Comparison of ENCODE assay signal across 12 cellular contexts in genomic region chrX:46953597-46953996, GRCh38. TPM values are rescaled to one million over a fixed set of nuclear protein-coding genes. Genes with fewer than 3 reads are reported as not detected.
DNase-seq lines count a peak whose midpoint lies in the region; ATAC-seq and TF ChIP-seq lines count a peak whose summit lies in the region.
"Had no signal": no experiment of that assay in that cellular context is flagged by ENCODE, and none has a peak within 500 bp of the region (broad histone marks: within the 10 kb centered on the region; RNA-seq: fewer than 3 reads in every experiment).

No MANE protein-coding gene starts in this region.

- H3K27ac ChIP-seq in KMS-11 = peak overlapping the region; percentile 56; the same call in 1 of the 2 replicates
- peak overlapping the region; percentile 83 for H3K27ac ChIP-seq in cardiac muscle cell
- H3K27ac ChIP-seq: parathyroid adenoma, thyroid gland had no signal

- H3K36me3 ChIP-seq in KMS-11 (ENCODE audit: insufficient read depth) (no peaks in the 10 kb centered on the region), cardiac muscle cell (no peaks in the 10 kb centered on the region)
- H3K36me3 ChIP-seq: thyroid gland had no signal

- ATAC-seq in Right ventricle myocardium inferior (peak; percentile 34), esophagus mucosa (no peak), GM19452 (IDR thresholded peaks at IDR 0.05; ENCODE audit: unreplicated experiment) (no peak)
- ATAC-seq: T-helper 17 cell had no signal

- peak overlapping the region; percentile 78 for H3K4me2 ChIP-seq in KMS-11

- intact Hi-C loops in Right ventricle myocardium inferior (cut with DNase I) = no loop called here
- intact Hi-C loops in cardiac septum (cut with DNase I) = no loop called here

- peaks cover 4% of the 10 kb centered on the region for H3K9me3 ChIP-seq in cardiac muscle cell (ENCODE audit: low read depth)
- H3K9me3 ChIP-seq: thyroid gland had no signal

- H3K4me3 ChIP-seq in KMS-11 (IDR thresholded peaks at IDR 0.05; ENCODE audit: insufficient read depth, low read depth, low read length) (no peak overlapping the region), cardiac muscle cell (no peak overlapping the region)
- H3K4me3 ChIP-seq: thyroid gland had no signal

- H4K20me1 ChIP-seq in KMS-11 (ENCODE audit: insufficient read depth) = no peaks in the 10 kb centered on the region

- H3K27me3 ChIP-seq in KMS-11 (ENCODE audit: insufficient read depth, low read depth) (no peaks in the 10 kb centered on the region), cardiac muscle cell (no peaks in the 10 kb centered on the region)
- H3K27me3 ChIP-seq: thyroid gland had no signal

- peak overlapping the region; percentile 26; the same call in 1 of the 2 replicates for H3K9ac ChIP-seq in KMS-11
- H3K9ac ChIP-seq: parathyroid adenoma had no signal

- TF ChIP-seq CTCF in KMS-11 (conservative IDR thresholded peaks at IDR 0.05; ENCODE audit: low read depth, low read length) (no peak), cardiac muscle cell (IDR thresholded peaks at IDR 0.05; ENCODE audit: low read depth, low read length) (no peak)

- peaks cover 58% of the 10 kb centered on the region for H3K4me1 ChIP-seq in KMS-11 (ENCODE audit: low read depth, poor library complexity, severe bottlenecking)
- H3K4me1 ChIP-seq in cardiac muscle cell (ENCODE audit: low read depth) = peaks cover 6% of the 10 kb centered on the region
- H3K4me1 ChIP-seq: parathyroid adenoma had no signal

- H2AFZ ChIP-seq in KMS-11 (ENCODE audit: low read depth) = no peak overlapping the region
- H2AFZ ChIP-seq: parathyroid adenoma had no signal

- no peak for DNase-seq in Right ventricle myocardium inferior (ENCODE audit: missing footprints)
- DNase-seq in cardiac septum (ENCODE audit: low spot score) = no peak
- DNase-seq in cardiac muscle cell (ENCODE audit: low read depth in 1 of 2, low spot score in 1 of 2) = peak in 1 of 2 donors; percentile 60
- DNase-seq in HCEC 1CT = no peak
- DNase-seq in epidermal melanocyte (ENCODE audit: insufficient read length, low spot score) = no peak
- DNase-seq: effector memory CD4-positive, alpha-beta T cell; T-helper 17 cell; thyroid gland had no signal

- H3K79me2 ChIP-seq in KMS-11 (ENCODE audit: insufficient read depth, low read depth) = peaks cover 5% of the 10 kb centered on the region; the same call in 1 of the 2 replicates
- H3K79me2 ChIP-seq: parathyroid adenoma had no signal

RNA-seq across cellular contexts. Expression of gene JADE3, which starts 41.4 kb away (rescaled TPM):
- total RNA-seq in Right ventricle myocardium inferior (9.0 TPM), cardiac septum (6.7 TPM), cardiac muscle cell (5.1 and 8.6 TPM in 2 replicates), esophagus mucosa (4.9 TPM)
- 6.0 and 7.0 TPM in 2 replicates for polyA plus RNA-seq in cardiac muscle cell
